Comparison of ENCODE assay signal across 28 cellular contexts in the genomic region with DNA sequence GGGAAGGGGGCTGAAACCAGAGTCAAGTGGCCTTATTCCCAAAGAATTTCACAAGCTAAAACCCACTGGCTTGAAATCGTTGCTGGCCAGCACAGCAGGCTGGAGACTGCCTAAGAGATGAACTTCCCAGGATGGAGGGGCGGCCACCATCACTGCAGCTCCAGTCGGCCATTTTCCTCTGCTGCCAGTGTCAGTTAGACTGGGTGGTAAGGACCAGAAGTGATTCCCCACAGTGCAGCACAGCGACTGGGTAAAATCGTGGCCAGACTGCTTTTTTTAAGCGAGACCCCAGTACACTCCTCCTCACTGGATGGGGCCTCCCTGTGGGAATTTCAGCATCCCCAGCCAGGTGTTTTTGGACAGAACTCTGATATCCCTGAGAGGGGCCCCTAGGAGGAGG.
"Had no signal": no experiment of that assay in that cellular context is flagged by ENCODE, and none has a peak within 500 bp of the region (broad histone marks: within the 10 kb centered on the region; RNA-seq: fewer than 3 reads in every experiment).

No MANE protein-coding gene starts in this region.

- H3K27ac ChIP-seq: stomach, suprapubic skin, testis, thoracic aorta, thyroid gland, tibial artery, tibial nerve, transverse colon, upper lobe of left lung, upper lobe of right lung, uterus, vagina had no signal

- H3K9me3 ChIP-seq: suprapubic skin, testis, thoracic aorta, thyroid gland, tibial artery, tibial nerve, transverse colon, upper lobe of left lung, upper lobe of right lung, uterus, vagina had no signal

- H3K4me1 ChIP-seq: stomach, suprapubic skin, testis, thyroid gland, tibial artery, tibial nerve, transverse colon, upper lobe of left lung, upper lobe of right lung, uterus, vagina had no signal

- H3K4me1 Mint-ChIP-seq: stimulated activated effector memory CD8-positive, alpha-beta T cell treated with anti-CD3 and anti-CD28 coated beads, Interleukin-12 subunit alpha, Interleukin-12 subunit beta, amount 100 ng/mL, for 72 hours; stimulated activated memory B cell treated with anti-CD40 and anti-IgM and Interleukin-4, amounts not matched to agents 10 μg/mL and 1 μg/mL and 100 μg/mL, for 72 hours; stimulated activated naive B cell treated with anti-CD40 and anti-IgM and Interleukin-4, amounts not matched to agents 10 μg/mL and 1 μg/mL and 100 μg/mL, for 72 hours; stimulated activated naive CD8-positive, alpha-beta T cell treated with anti-CD3 and anti-CD28 coated beads, Interleukin-15, amount 100 ng/mL, for 72 hours had no signal

- H3K4me3 ChIP-seq: stomach, suprapubic skin, testis, thoracic aorta, thyroid gland, tibial artery, tibial nerve, transverse colon, upper lobe of left lung, upper lobe of right lung, uterus, vagina had no signal

- H3K9me3 Mint-ChIP-seq: stimulated activated effector memory CD8-positive, alpha-beta T cell treated with anti-CD3 and anti-CD28 coated beads, Interleukin-12 subunit alpha, Interleukin-12 subunit beta, amount 100 ng/mL, for 72 hours; stimulated activated naive CD8-positive, alpha-beta T cell treated with anti-CD3 and anti-CD28 coated beads, Interleukin-15, Interleukin-2, amounts not matched to agents 100 ng/mL and 50 ng/mL, for 24 hours had no signal

- H3K27me3 ChIP-seq: stomach, suprapubic skin, testis, thyroid gland, tibial artery, tibial nerve, transverse colon, upper lobe of left lung, upper lobe of right lung, uterus, vagina had no signal

- H3K36me3 Mint-ChIP-seq: stimulated activated effector memory CD8-positive, alpha-beta T cell treated with anti-CD3 and anti-CD28 coated beads, Interleukin-12 subunit alpha, Interleukin-12 subunit beta, amount 100 ng/mL, for 72 hours; stimulated activated memory B cell treated with anti-CD40 and anti-IgM and Interleukin-4, amounts not matched to agents 10 μg/mL and 1 μg/mL and 100 μg/mL, for 72 hours; stimulated activated naive B cell treated with anti-CD40 and anti-IgM and Interleukin-4, amounts not matched to agents 10 μg/mL and 1 μg/mL and 100 μg/mL, for 72 hours; type B pancreatic cell had no signal

- H3K36me3 ChIP-seq: stomach, suprapubic skin, thoracic aorta, thyroid gland, tibial artery, tibial nerve, transverse colon, upper lobe of left lung, upper lobe of right lung, uterus, vagina had no signal

- H3K27ac Mint-ChIP-seq: stimulated activated effector memory CD8-positive, alpha-beta T cell treated with anti-CD3 and anti-CD28 coated beads, Interleukin-12 subunit alpha, Interleukin-12 subunit beta, amount 100 ng/mL, for 72 hours; stimulated activated memory B cell treated with anti-CD40 and anti-IgM and Interleukin-4, amounts not matched to agents 10 μg/mL and 1 μg/mL and 100 μg/mL, for 72 hours; stimulated activated naive B cell treated with anti-CD40 and anti-IgM and Interleukin-4, amounts not matched to agents 10 μg/mL and 1 μg/mL and 100 μg/mL, for 72 hours; stimulated activated naive CD8-positive, alpha-beta T cell treated with anti-CD3 and anti-CD28 coated beads, Interleukin-15, amount 100 ng/mL, for 72 hours; stimulated activated naive CD8-positive, alpha-beta T cell treated with anti-CD3 and anti-CD28 coated beads, Interleukin-15, Interleukin-2, amounts not matched to agents 100 ng/mL and 50 ng/mL, for 24 hours; type B pancreatic cell had no signal

- ATAC-seq: stimulated activated effector memory CD8-positive, alpha-beta T cell treated with anti-CD3 and anti-CD28 coated beads, Interleukin-12 subunit alpha, Interleukin-12 subunit beta, amount 100 ng/mL, for 72 hours; stimulated activated memory B cell treated with anti-CD40 and anti-IgM and Interleukin-4, amounts not matched to agents 10 μg/mL and 1 μg/mL and 100 μg/mL, for 72 hours; stimulated activated naive B cell treated with anti-CD40 and anti-IgM and Interleukin-4, amounts not matched to agents 10 μg/mL and 1 μg/mL and 100 μg/mL, for 72 hours; stimulated activated naive CD8-positive, alpha-beta T cell treated with anti-CD3 and anti-CD28 coated beads, Interleukin-15, amount 100 ng/mL, for 72 hours; stimulated activated naive CD8-positive, alpha-beta T cell treated with anti-CD3 and anti-CD28 coated beads, Interleukin-15, Interleukin-2, amounts not matched to agents 100 U/mL and 50 U/mL, for 24 hours; upper lobe of right lung had no signal

- H3K4me3 Mint-ChIP-seq: stimulated activated effector memory CD8-positive, alpha-beta T cell treated with anti-CD3 and anti-CD28 coated beads, Interleukin-12 subunit alpha, Interleukin-12 subunit beta, amount 100 ng/mL, for 72 hours; stimulated activated memory B cell treated with anti-CD40 and anti-IgM and Interleukin-4, amounts not matched to agents 10 μg/mL and 1 μg/mL and 100 μg/mL, for 72 hours; stimulated activated naive B cell treated with anti-CD40 and anti-IgM and Interleukin-4, amounts not matched to agents 10 μg/mL and 1 μg/mL and 100 μg/mL, for 72 hours; stimulated activated naive CD8-positive, alpha-beta T cell treated with anti-CD3 and anti-CD28 coated beads, Interleukin-15, amount 100 ng/mL, for 72 hours; stimulated activated naive CD8-positive, alpha-beta T cell treated with anti-CD3 and anti-CD28 coated beads, Interleukin-15, Interleukin-2, amounts not matched to agents 100 ng/mL and 50 ng/mL, for 24 hours; type B pancreatic cell had no signal

- DNase-seq: stimulated activated CD4-positive, alpha-beta T cell treated with anti-CD3 and anti-CD28 coated beads, Interleukin-2, amount 100 ng/mL, for 48 hours; stimulated activated CD4-positive, alpha-beta T cell treated with anti-CD3 and anti-CD28 coated beads, Interleukin-4, amount 100 ng/mL, for 1 hour; stimulated activated CD4-positive, alpha-beta T cell treated with anti-CD3 and anti-CD28 coated beads, Interleukin-4, amount 100 ng/mL, for 24 hours; stimulated activated CD4-positive, alpha-beta T cell treated with anti-CD3 and anti-CD28 coated beads, Interleukin-4, amount 100 ng/mL, for 4 hours; stimulated activated CD8-positive, alpha-beta memory T cell treated with anti-CD3 and anti-CD28 coated beads, Interleukin-4, amount 100 ng/mL, for 48 hours; stimulated activated naive B cell treated with anti-CD40 and anti-IgM and Interleukin-4, amounts not matched to agents 10 μg/mL and 1 μg/mL and 100 μg/mL, for 72 hours; stimulated activated naive CD4-positive, alpha-beta T cell; stimulated activated naive CD4-positive, alpha-beta T cell treated with Interleukin-2 at 50 U/mL for 16 hours; stimulated activated naive CD8-positive, alpha-beta T cell treated with anti-CD3 and anti-CD28 coated beads, Interleukin-15, amount 100 ng/mL, for 72 hours; stimulated activated naive CD8-positive, alpha-beta T cell treated with anti-CD3 and anti-CD28 coated beads, Interleukin-15, Interleukin-2, amounts not matched to agents 100 U/mL and 50 U/mL, for 24 hours; stomach; substantia nigra; testis; thyroid gland; tibial artery; transverse colon; trophoblast cell; upper lobe of left lung; upper lobe of right lung; uterus had no signal

- H3K27me3 Mint-ChIP-seq: stimulated activated memory B cell treated with anti-CD40 and anti-IgM and Interleukin-4, amounts not matched to agents 10 μg/mL and 1 μg/mL and 100 μg/mL, for 72 hours; stimulated activated naive B cell treated with anti-CD40 and anti-IgM and Interleukin-4, amounts not matched to agents 10 μg/mL and 1 μg/mL and 100 μg/mL, for 72 hours; stimulated activated naive CD8-positive, alpha-beta T cell treated with anti-CD3 and anti-CD28 coated beads, Interleukin-15, amount 100 ng/mL, for 72 hours; stimulated activated naive CD8-positive, alpha-beta T cell treated with anti-CD3 and anti-CD28 coated beads, Interleukin-15, Interleukin-2, amounts not matched to agents 100 ng/mL and 50 ng/mL, for 24 hours; type B pancreatic cell had no signal
